In genomic region chr1:42926235-42926869, GRCh38 we compare ENCODE assay signal across 1 cellular context.
A peak's percentile ranks its signal among the peaks of the same experiment; 100 is the strongest.
TF ChIP-seq lines count a peak whose summit lies in the region.

No MANE protein-coding gene starts in this region.

TF ChIP-seq in HepG2, 621 proteins besides CTCF, POLR2A, EP300 and RAD21:
- no peak for TF ChIP-seq ZBTB4 (CRISPR knock-in tag; IDR thresholded peaks at IDR 0.05; ENCODE audit: borderline replicate concordance)
- no peak for TF ChIP-seq IRF9 (CRISPR knock-in tag; IDR thresholded peaks at IDR 0.05; ENCODE audit: borderline replicate concordance)
- TF ChIP-seq JARID2 (CRISPR knock-in tag; IDR thresholded peaks at IDR 0.05; ENCODE audit: insufficient replicate concordance) = no peak
- no peak for TF ChIP-seq IKZF4 (CRISPR knock-in tag; IDR thresholded peaks at IDR 0.05; ENCODE audit: borderline replicate concordance, low read depth, not compliant biosample characterization)
- TF ChIP-seq RFX1 (IDR thresholded peaks at IDR 0.05) = no peak
- TF ChIP-seq RCOR2 (CRISPR knock-in tag; IDR thresholded peaks at IDR 0.05) = 0 out of 2 replicates have a peak, but pooled peaks have one; percentile 18
- no peak for TF ChIP-seq ZNF484 (CRISPR knock-in tag; IDR thresholded peaks at IDR 0.05; ENCODE audit: borderline replicate concordance, low read depth)
- peak; percentile 71 for TF ChIP-seq RBM22 (optimal IDR thresholded peaks at IDR 0.05; ENCODE audit: low read length)
- TF ChIP-seq NPAS2 (CRISPR knock-in tag; IDR thresholded peaks at IDR 0.05; ENCODE audit: borderline replicate concordance) = no peak
- TF ChIP-seq POLR2G (IDR thresholded peaks at IDR 0.05; ENCODE audit: low read depth, low read length) = peak; percentile 24
